10 cellular contexts compared by ENCODE assay signal in genomic region chr2:160205511-160205910, GRCh38. TPM values are rescaled to one million over a fixed set of nuclear protein-coding genes. Genes with fewer than 3 reads are reported as not detected.
A peak's percentile ranks its signal among the peaks of the same experiment; 100 is the strongest.
DNase-seq lines count a peak whose midpoint lies in the region; ATAC-seq and TF ChIP-seq lines count a peak whose summit lies in the region.
"Had no signal": no experiment of that assay in that cellular context is flagged by ENCODE, and none has a peak within 500 bp of the region (broad histone marks: within the 10 kb centered on the region; RNA-seq: fewer than 3 reads in every experiment).

No MANE protein-coding gene starts in this region.

- no peak for TF ChIP-seq POLR2A in breast epithelium (IDR thresholded peaks at IDR 0.05)

- peaks cover 2% of the 10 kb centered on the region for H3K79me1 ChIP-seq in mesenchymal stem cell (replicated peaks; ENCODE audit: low read length, poor library complexity, severe bottlenecking)

- TF ChIP-seq CTCF in breast epithelium (IDR thresholded peaks at IDR 0.05): no peak

- no peak for ATAC-seq in activated CD4-positive, CD25-positive, alpha-beta regulatory T cell treated with anti-CD3 and anti-CD28 coated beads, Interleukin-2, amount 50 U/mL, for 24 hours
- ATAC-seq in GM21576 (IDR thresholded peaks at IDR 0.05; ENCODE audit: unreplicated experiment): no peak

- peak overlapping the region; percentile 89 to 94 for H3K27ac ChIP-seq in breast epithelium
- peak overlapping the region; percentile 91 for H3K27ac ChIP-seq in mesenchymal stem cell (ENCODE audit: low read length, poor library complexity, severe bottlenecking)

- peak overlapping the region; percentile 29 for H2BK120ac ChIP-seq in mesenchymal stem cell (ENCODE audit: low read depth, low read length)

- H3K4me1 ChIP-seq in breast epithelium (peaks cover 6 to 9% of the 10 kb centered on the region in 2 donors), mesenchymal stem cell (ENCODE audit: control insufficient read depth, insufficient read depth, low read depth, low read length) (peaks cover 19% of the 10 kb centered on the region)

- H3K4me3 ChIP-seq in breast epithelium (no peak overlapping the region), mesenchymal stem cell (ENCODE audit: insufficient read depth in 1 of 2, low read depth in 1 of 2, low read length in 2 of 2) (no peak overlapping the region)

- H3K9me3 ChIP-seq in breast epithelium (no peaks in the 10 kb centered on the region), mesenchymal stem cell (ENCODE audit: control insufficient read depth, low read length) (no peaks in the 10 kb centered on the region)

- no peak overlapping the region for H2BK15ac ChIP-seq in mesenchymal stem cell (ENCODE audit: low read depth, poor library complexity, severe bottlenecking)

- peak overlapping the region; percentile 1 for H3K4me2 ChIP-seq in mesenchymal stem cell (ENCODE audit: low read length, poor library complexity, severe bottlenecking)

- no peaks in the 10 kb centered on the region for H3K27me3 ChIP-seq in breast epithelium
- H3K27me3 ChIP-seq in mesenchymal stem cell (ENCODE audit: control insufficient read depth in 1 of 2, insufficient read depth in 1 of 2, low read length in 2 of 2): no peaks in the 10 kb centered on the region

- peak overlapping the region; percentile 57 for H2AK5ac ChIP-seq in mesenchymal stem cell (ENCODE audit: low read length, severe bottlenecking)

- H4K91ac ChIP-seq in mesenchymal stem cell (ENCODE audit: low read length): no peak overlapping the region

- peak overlapping the region; percentile 30 to 32 for H3K4ac ChIP-seq in mesenchymal stem cell (ENCODE audit: low read depth in 1 of 2, low read length in 2 of 2)

- no peak overlapping the region for H3K23ac ChIP-seq in mesenchymal stem cell (ENCODE audit: low read length in 2 of 2)

- H2BK5ac ChIP-seq in mesenchymal stem cell (ENCODE audit: low read depth, low read length, poor library complexity, severe bottlenecking): peak overlapping the region; percentile 91

- H3K9ac ChIP-seq in mesenchymal stem cell (ENCODE audit: low read length): peak overlapping the region; percentile 41

- H3K18ac ChIP-seq in mesenchymal stem cell (ENCODE audit: low read depth in 1 of 2, low read length in 2 of 2): peak overlapping the region; percentile 40 to 81

- H2BK12ac ChIP-seq in mesenchymal stem cell (ENCODE audit: low read length in 2 of 2): peak overlapping the region in 1 of 2 experiments; percentile 85

- intact Hi-C loops in breast epithelium (cut with DNase I; ENCODE audit: low total_unique reads): no loop called here

- WGBS in mesenchymal stem cell: 28% methylated on average over 7 of the region's 7 CpGs

- peak overlapping the region; percentile 41 for H4K8ac ChIP-seq in mesenchymal stem cell (ENCODE audit: low read length)

- no peak overlapping the region for H3K14ac ChIP-seq in mesenchymal stem cell (ENCODE audit: low read length in 2 of 2)

- no peaks in the 10 kb centered on the region for H3K36me3 ChIP-seq in breast epithelium
- no peaks in the 10 kb centered on the region for H3K36me3 ChIP-seq in mesenchymal stem cell (ENCODE audit: control insufficient read depth in 1 of 2, insufficient read depth in 2 of 2, low read depth in 1 of 2, low read length in 2 of 2)

- H2AFZ ChIP-seq in mesenchymal stem cell (ENCODE audit: low read depth, low read length): no peak overlapping the region

- peak; percentile 61 for DNase-seq in 8988T
- peak; percentile 95 for DNase-seq in HS-5 (ENCODE audit: low read depth)
- DNase-seq in breast epithelium (ENCODE audit: low spot score in 2 of 2): peak; percentile 93 to 95
- peak; percentile 94 for DNase-seq in mesenchymal stem cell
- DNase-seq in Kasumi-1 (lab: John Stamatoyannopoulos, UW): no peak
- DNase-seq in cerebellum (ENCODE audit: low spot score): no peak
- DNase-seq: CD4-positive, CD25-positive, alpha-beta regulatory T cell; NCI-H146 had no signal

RNA-seq across cellular contexts. Expression of gene ITGB6, which starts 5.4 kb away (rescaled TPM):
- total RNA-seq in breast epithelium (10 to 100 TPM in 2 of 3 donors, under 1 TPM in 1; 0.16 to 46.1 (median 16.7) TPM), cerebellum (0.27 TPM)
- polyA plus RNA-seq in mesenchymal stem cell (2013, experiment 1 of 2): 0.01 TPM
- polyA plus RNA-seq in mesenchymal stem cell (2013, experiment 2 of 2): 0.01 TPM
- total RNA-seq: CD4-positive, CD25-positive, alpha-beta regulatory T cell had no signal
- polyA plus RNA-seq: CD4-positive, CD25-positive, alpha-beta regulatory T cell had no signal

Comparison
In these comparisons a context has a peak if more than half of its experiments do, and no peak if none do; other contexts are left out.
1. DNase-seq: peak in 8988T (single experiment), HS-5 (single experiment), breast epithelium (2 of 2) and mesenchymal stem cell (single experiment); none in Kasumi-1 (0 of 2) and cerebellum (single experiment).